Comparison of ENCODE assay signal across 26 cellular contexts in the genomic region with DNA sequence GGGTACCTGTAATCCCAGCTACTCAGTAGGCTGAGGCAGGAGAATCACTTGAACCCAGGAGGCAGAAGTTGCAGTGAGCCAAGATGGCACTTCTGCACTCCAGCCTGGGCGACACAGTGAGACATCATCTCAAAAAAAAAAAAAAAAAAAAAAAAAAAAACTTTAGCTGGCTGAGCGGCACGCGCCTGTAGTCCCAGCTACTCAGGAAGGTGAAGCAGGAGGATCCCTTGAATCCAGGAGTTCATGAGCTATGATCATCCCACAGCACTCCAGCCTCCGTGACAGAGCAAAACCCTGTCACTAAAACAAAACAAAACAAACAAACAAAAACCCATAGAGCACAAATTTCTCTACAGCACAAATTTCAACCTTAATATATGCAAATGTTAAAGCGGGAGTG. TPM values are rescaled to one million over a fixed set of nuclear protein-coding genes. Genes with fewer than 3 reads are reported as not detected.
DNase-seq lines count a peak whose midpoint lies in the region; ATAC-seq and TF ChIP-seq lines count a peak whose summit lies in the region.
"Had no signal": no experiment of that assay in that cellular context is flagged by ENCODE, and none has a peak within 500 bp of the region (broad histone marks: within the 10 kb centered on the region; RNA-seq: fewer than 3 reads in every experiment).

No MANE protein-coding gene starts in this region.

- H4K8ac ChIP-seq in H9 (replicated peaks; ENCODE audit: insufficient read length, low read depth, low read length): no peak overlapping the region

- no peak overlapping the region for H3K18ac ChIP-seq in H9 (ENCODE audit: insufficient read length, low read depth, low read length)

- H3K4me1 ChIP-seq in MM.1S (ENCODE audit: low read length): peaks cover 40% of the 10 kb centered on the region
- H3K4me1 ChIP-seq in H9 (ENCODE audit: insufficient read depth, low read length): no peaks in the 10 kb centered on the region

- no peaks in the 10 kb centered on the region for H3K27me3 ChIP-seq in MM.1S (replicated peaks; ENCODE audit: insufficient read depth, low read length)
- H3K27me3 ChIP-seq in H9 (ENCODE audit: insufficient read depth, low read length): no peaks in the 10 kb centered on the region
- H3K27me3 ChIP-seq: gastrocnemius medialis had no signal

- no peak overlapping the region for H2BK12ac ChIP-seq in H9 (ENCODE audit: insufficient read length, low read depth, low read length)

- H2AK5ac ChIP-seq in H9 (ENCODE audit: insufficient read length, low read length): no peak overlapping the region

- H3K23ac ChIP-seq in H9 (ENCODE audit: insufficient read length, low read depth, low read length): no peak overlapping the region

- H2BK5ac ChIP-seq in H9 (ENCODE audit: insufficient read length, low read length): no peak overlapping the region

- no peak overlapping the region for H3K4ac ChIP-seq in H9 (ENCODE audit: low read depth, low read length)

- no peak overlapping the region for H2BK120ac ChIP-seq in H9 (ENCODE audit: low read depth, low read length, poor library complexity, severe bottlenecking)

- no peaks in the 10 kb centered on the region for H3K9me2 ChIP-seq in MM.1S (replicated peaks; ENCODE audit: insufficient read depth, low read length)

- no peaks in the 10 kb centered on the region for H3K23me2 ChIP-seq in H9 (ENCODE audit: insufficient read length, low read depth, low read length, poor library complexity, severe bottlenecking)

- no peak overlapping the region for H3K4me3 Mint-ChIP-seq in stimulated activated naive CD8-positive, alpha-beta T cell treated with anti-CD3 and anti-CD28 coated beads, Interleukin-15, Interleukin-2, amounts not matched to agents 100 ng/mL and 50 ng/mL, for 24 hours
- H3K4me3 Mint-ChIP-seq in effector memory CD8-positive, alpha-beta T cell: peak overlapping the region; percentile 6 to 18
- peak overlapping the region in 1 of 2 donors; percentile 17 for H3K4me3 Mint-ChIP-seq in stimulated activated naive B cell treated with anti-CD40 and anti-IgM and Interleukin-4, amounts not matched to agents 10 μg/mL and 1 μg/mL and 100 μg/mL, for 72 hours
- no peak overlapping the region for H3K4me3 Mint-ChIP-seq in H9
- H3K4me3 Mint-ChIP-seq: natural killer cell, type B pancreatic cell had no signal

- no peak for TF ChIP-seq CTCF in MM.1S (IDR thresholded peaks at IDR 0.05; ENCODE audit: low read length)
- TF ChIP-seq CTCF in H9 (conservative IDR thresholded peaks at IDR 0.05): no peak

- WGBS in H9 (ENCODE audit: extremely low coverage, insufficient read length, low lambda C conversion rate): no CpG with 5 or more reads among the region's 6 CpGs

- H3K9me3 ChIP-seq in MM.1S (replicated peaks; ENCODE audit: insufficient read depth, low read length) (no peaks in the 10 kb centered on the region), H9 (ENCODE audit: control insufficient read depth, low read depth, low read length) (no peaks in the 10 kb centered on the region)
- H3K9me3 ChIP-seq: gastrocnemius medialis, psoas muscle had no signal

- no peak overlapping the region for H3T11ph ChIP-seq in H9 (ENCODE audit: low read length)

- H2BK15ac ChIP-seq in H9 (ENCODE audit: low read depth, low read length): no peak overlapping the region

- H3K36me3 ChIP-seq in MM.1S (replicated peaks; ENCODE audit: insufficient read depth, low read length): no peaks in the 10 kb centered on the region
- H3K36me3 ChIP-seq: gastrocnemius medialis had no signal

- H3K4me1 Mint-ChIP-seq in stimulated activated naive CD8-positive, alpha-beta T cell treated with anti-CD3 and anti-CD28 coated beads, Interleukin-15, Interleukin-2, amounts not matched to agents 100 ng/mL and 50 ng/mL, for 24 hours (ENCODE audit: low read depth): peaks cover 30% of the 10 kb centered on the region
- H3K4me1 Mint-ChIP-seq in effector memory CD8-positive, alpha-beta T cell (ENCODE audit: low read depth in 2 of 2): peaks cover 7 to 11% of the 10 kb centered on the region in 2 donors
- H3K4me1 Mint-ChIP-seq in stimulated activated naive B cell treated with anti-CD40 and anti-IgM and Interleukin-4, amounts not matched to agents 10 μg/mL and 1 μg/mL and 100 μg/mL, for 72 hours: peaks cover 28 to 43% of the 10 kb centered on the region in 2 donors
- peaks cover 6 to 8% of the 10 kb centered on the region in 2 experiments for H3K4me1 Mint-ChIP-seq in H9

- no peaks in the 10 kb centered on the region for H3K36me3 Mint-ChIP-seq in stimulated activated naive CD8-positive, alpha-beta T cell treated with anti-CD3 and anti-CD28 coated beads, Interleukin-15, Interleukin-2, amounts not matched to agents 100 ng/mL and 50 ng/mL, for 24 hours (ENCODE audit: low read depth)
- no peaks in the 10 kb centered on the region for H3K36me3 Mint-ChIP-seq in effector memory CD8-positive, alpha-beta T cell (ENCODE audit: insufficient read depth)
- no peaks in the 10 kb centered on the region for H3K36me3 Mint-ChIP-seq in stimulated activated naive B cell treated with anti-CD40 and anti-IgM and Interleukin-4, amounts not matched to agents 10 μg/mL and 1 μg/mL and 100 μg/mL, for 72 hours
- H3K36me3 Mint-ChIP-seq in H9 (ENCODE audit: insufficient read depth in 1 of 3, low read depth in 3 of 3): no peaks in the 10 kb centered on the region
- H3K36me3 Mint-ChIP-seq: natural killer cell, type B pancreatic cell had no signal

- H3K79me2 ChIP-seq in MM.1S (ENCODE audit: low read length): no peaks in the 10 kb centered on the region
- H3K79me2 ChIP-seq in H9 (ENCODE audit: insufficient read depth, low read length): no peaks in the 10 kb centered on the region

- H3K27ac ChIP-seq in MM.1S (ENCODE audit: low read length): peak overlapping the region; percentile 96; the same call in 1 of the 2 replicates
- H3K27ac ChIP-seq in H9 (ENCODE audit: insufficient read length, low read depth, low read length): no peak overlapping the region
- H3K27ac ChIP-seq: VCaP had no signal

- no peaks in the 10 kb centered on the region for H3K27me3 Mint-ChIP-seq in stimulated activated naive CD8-positive, alpha-beta T cell treated with anti-CD3 and anti-CD28 coated beads, Interleukin-15, Interleukin-2, amounts not matched to agents 100 ng/mL and 50 ng/mL, for 24 hours
- no peaks in the 10 kb centered on the region for H3K27me3 Mint-ChIP-seq in effector memory CD8-positive, alpha-beta T cell
- H3K27me3 Mint-ChIP-seq in stimulated activated naive B cell treated with anti-CD40 and anti-IgM and Interleukin-4, amounts not matched to agents 10 μg/mL and 1 μg/mL and 100 μg/mL, for 72 hours: no peaks in the 10 kb centered on the region
- peaks cover 1% of the 10 kb centered on the region for H3K27me3 Mint-ChIP-seq in H9 (ENCODE audit: low read depth)

- no peak overlapping the region for H3K56ac ChIP-seq in H9 (ENCODE audit: insufficient read length, low read depth, low read length)

- H3K9me3 Mint-ChIP-seq in stimulated activated naive CD8-positive, alpha-beta T cell treated with anti-CD3 and anti-CD28 coated beads, Interleukin-15, Interleukin-2, amounts not matched to agents 100 ng/mL and 50 ng/mL, for 24 hours: no peaks in the 10 kb centered on the region
- peaks cover 0 to 2% of the 10 kb centered on the region in 2 donors for H3K9me3 Mint-ChIP-seq in effector memory CD8-positive, alpha-beta T cell
- H3K9me3 Mint-ChIP-seq in stimulated activated naive B cell treated with anti-CD40 and anti-IgM and Interleukin-4, amounts not matched to agents 10 μg/mL and 1 μg/mL and 100 μg/mL, for 72 hours: peaks cover 2 to 4% of the 10 kb centered on the region in 2 donors
- H3K9me3 Mint-ChIP-seq in H9: peaks cover 0 to 5% of the 10 kb centered on the region in 2 experiments; a peak in 2 of 5 replicates
- H3K9me3 Mint-ChIP-seq: natural killer cell, type B pancreatic cell had no signal

- H2BK20ac ChIP-seq in H9 (ENCODE audit: low read depth, low read length, poor library complexity, severe bottlenecking): no peak overlapping the region

- no peak overlapping the region for H2AFZ ChIP-seq in MM.1S (ENCODE audit: low read length)
- no peak overlapping the region for H2AFZ ChIP-seq in H9 (ENCODE audit: low read length)

- peaks cover 42% of the 10 kb centered on the region for H3F3A ChIP-seq in MM.1S (ENCODE audit: insufficient read depth, low read length)

- H4K20me1 ChIP-seq in MM.1S (ENCODE audit: insufficient read depth, low read length) (no peaks in the 10 kb centered on the region), H9 (ENCODE audit: control insufficient read depth, insufficient read depth, insufficient read length) (no peaks in the 10 kb centered on the region)

- no peak overlapping the region for H3K4me3 ChIP-seq in MM.1S (ENCODE audit: low read length)
- H3K4me3 ChIP-seq: gastrocnemius medialis, GM12878, psoas muscle had no signal

- H4K91ac ChIP-seq in H9 (ENCODE audit: insufficient read length, low read depth, low read length): no peak overlapping the region

- H4K5ac ChIP-seq in H9 (ENCODE audit: insufficient read length, low read depth, low read length): no peak overlapping the region

- H3K9ac ChIP-seq in MM.1S (ENCODE audit: low read length): no peak overlapping the region
- H3K9ac ChIP-seq in H9 (ENCODE audit: extremely low read depth, insufficient read length, low read length): no peak overlapping the region

- DNase-seq in stimulated activated naive CD8-positive, alpha-beta T cell treated with anti-CD3 and anti-CD28 coated beads, Interleukin-15, Interleukin-2, amounts not matched to agents 100 U/mL and 50 U/mL, for 24 hours: no peak
- DNase-seq in MM.1S: no peak
- no peak for DNase-seq in effector memory CD8-positive, alpha-beta T cell
- DNase-seq in stimulated activated naive B cell treated with anti-CD40 and anti-IgM and Interleukin-4, amounts not matched to agents 10 μg/mL and 1 μg/mL and 100 μg/mL, for 72 hours: no peak
- DNase-seq in H9: no peak
- DNase-seq: activated T-cell treated with anti-CD3 and anti-CD28 coated beads, Interleukin-2, amount 50 U/mL, for 1 hour; gastrocnemius medialis; midbrain; natural killer cell; NCI-H1417 treated with DMSO at 0.1 percent for 48 hours; NCI-H2029 treated with DMSO at 0.1 percent for 48 hours; NCI-H2227 treated with DMSO at 0.1 percent for 48 hours; NCI-H526 treated with DMSO at 0.1 percent for 48 hours; occipital lobe; psoas muscle; Right ventricle myocardium superior; stimulated activated CD4-positive, alpha-beta T cell treated with anti-CD3 and anti-CD28 coated beads, Interleukin-12 subunit alpha, Interleukin-12 subunit beta, amount 100 ng/mL, for 4 hours; stimulated activated CD4-positive, alpha-beta T cell treated with anti-CD3 and anti-CD28 coated beads, Interleukin-2, amount 100 ng/mL, for 48 hours had no signal

- H3K4me2 ChIP-seq in MM.1S (ENCODE audit: low read depth, low read length) (peak overlapping the region; percentile 89; the same call in 1 of the 2 replicates), H9 (ENCODE audit: insufficient read depth, insufficient read length, low read length) (no peak overlapping the region)

- no peak for ATAC-seq in stimulated activated naive CD8-positive, alpha-beta T cell treated with anti-CD3 and anti-CD28 coated beads, Interleukin-15, Interleukin-2, amounts not matched to agents 100 U/mL and 50 U/mL, for 24 hours
- no peak for ATAC-seq in effector memory CD8-positive, alpha-beta T cell (replicated peaks)
- no peak for ATAC-seq in stimulated activated naive B cell treated with anti-CD40 and anti-IgM and Interleukin-4, amounts not matched to agents 10 μg/mL and 1 μg/mL and 100 μg/mL, for 72 hours (replicated peaks)
- no peak for ATAC-seq in GM21619 (IDR thresholded peaks at IDR 0.05; ENCODE audit: unreplicated experiment)
- ATAC-seq in HG03342 (IDR thresholded peaks at IDR 0.05; ENCODE audit: unreplicated experiment): no peak
- ATAC-seq: gastrocnemius medialis, GM12878, natural killer cell, Panc1, psoas muscle, sciatic nerve had no signal

- no peak overlapping the region for H3K14ac ChIP-seq in H9 (ENCODE audit: insufficient read depth, low read length)

- no peaks in the 10 kb centered on the region for H3K79me1 ChIP-seq in H9 (ENCODE audit: insufficient read depth, low read depth, low read length, poor library complexity, severe bottlenecking)

- peak overlapping the region; percentile 45 for H3K27ac Mint-ChIP-seq in stimulated activated naive CD8-positive, alpha-beta T cell treated with anti-CD3 and anti-CD28 coated beads, Interleukin-15, Interleukin-2, amounts not matched to agents 100 ng/mL and 50 ng/mL, for 24 hours
- peak overlapping the region; percentile 79 to 81 for H3K27ac Mint-ChIP-seq in effector memory CD8-positive, alpha-beta T cell
- H3K27ac Mint-ChIP-seq in stimulated activated naive B cell treated with anti-CD40 and anti-IgM and Interleukin-4, amounts not matched to agents 10 μg/mL and 1 μg/mL and 100 μg/mL, for 72 hours: peak overlapping the region; percentile 74
- no peak overlapping the region for H3K27ac Mint-ChIP-seq in H9

RNA-seq across cellular contexts. Expression of a gene that starts 16.5 kb away (rescaled TPM):
- 131 and 135 TPM in 2 replicates for total RNA-seq in H9 (2021)

Comparison
In these comparisons a context has a peak if more than half of its experiments do, and no peak if none do; other contexts are left out.
1. H3K27ac Mint-ChIP-seq: peak in stimulated activated naive CD8-positive, alpha-beta T cell treated with anti-CD3 and anti-CD28 coated beads, Interleukin-15, Interleukin-2, amounts not matched to agents 100 ng/mL and 50 ng/mL, for 24 hours (single experiment), effector memory CD8-positive, alpha-beta T cell (2 of 2) and stimulated activated naive B cell treated with anti-CD40 and anti-IgM and Interleukin-4, amounts not matched to agents 10 μg/mL and 1 μg/mL and 100 μg/mL, for 72 hours (single experiment); none in H9 (0 of 3).
2. H3K4me3 Mint-ChIP-seq: peak in effector memory CD8-positive, alpha-beta T cell (2 of 2); none in stimulated activated naive CD8-positive, alpha-beta T cell treated with anti-CD3 and anti-CD28 coated beads, Interleukin-15, Interleukin-2, amounts not matched to agents 100 ng/mL and 50 ng/mL, for 24 hours (single experiment) and H9 (0 of 2).